In the genomic region with DNA sequence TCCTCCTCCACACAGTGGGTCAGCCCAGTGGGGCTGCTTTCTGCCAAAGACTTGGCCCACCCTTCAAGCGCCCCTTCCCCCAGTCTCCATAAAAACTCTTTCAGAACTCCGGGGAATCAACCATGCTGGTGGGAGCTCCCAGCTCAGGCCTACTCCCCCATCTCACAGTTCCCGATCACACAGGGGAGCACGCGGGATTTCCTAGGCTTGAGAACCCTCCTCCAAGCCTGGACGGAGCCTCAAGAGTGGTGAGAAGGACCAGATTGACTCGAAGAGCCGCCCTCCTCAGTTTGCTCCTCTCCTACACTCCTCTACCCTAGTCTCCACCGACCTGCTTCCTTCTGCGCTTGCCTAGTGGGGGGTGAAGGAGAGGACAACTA, we compare ENCODE assay signal across 8 cellular contexts.
DNase-seq lines count a peak whose midpoint lies in the region; ATAC-seq, FAIRE-seq and TF ChIP-seq lines count a peak whose summit lies in the region.

No MANE protein-coding gene starts in this region.

- FAIRE-seq in HepG2 (lab: Jason Lieb, UNC): no peak

- intact Hi-C loops in HepG2 (cut with micrococcal nuclease; ENCODE audit: unreplicated experiment): no loop called here
- intact Hi-C loops in breast epithelium (cut with DNase I; ENCODE audit: low total_unique reads): no loop called here
- intact Hi-C loops in vagina (cut with DNase I): loop anchor here (10.0 kb wide), 1 partner anchor 112 kb away; a partner anchor contains a TSS

- 60% methylated on average over 10 of the region's 10 CpGs for WGBS in liver
- WGBS in HepG2 (ENCODE audit: low lambda C conversion rate): 98% methylated on average over 5 of the region's 10 CpGs
- 25 to 45% methylated on average over 8 to 10 of the region's 10 CpGs for WGBS in lung, 2 donors

- no peak overlapping the region for H2AFZ ChIP-seq in HepG2 (ENCODE audit: low read length)

- H3K9ac ChIP-seq in liver (ENCODE audit: low read depth in 1 of 2, low read length in 2 of 2): peak overlapping the region in 1 of 2 donors; percentile 26
- H3K9ac ChIP-seq in HepG2 (ENCODE audit: insufficient read depth, low read depth, low read length): no peak overlapping the region

- H3K9me3 ChIP-seq in liver (ENCODE audit: control insufficient read depth in 4 of 4, low read length in 3 of 4) (no peaks in the 10 kb centered on the region), HepG2 (ENCODE audit: low read length) (no peaks in the 10 kb centered on the region), breast epithelium (no peaks in the 10 kb centered on the region), lung (ENCODE audit: control insufficient read depth in 2 of 2, insufficient read depth in 1 of 2, low read length in 1 of 2) (no peaks in the 10 kb centered on the region), vagina (no peaks in the 10 kb centered on the region)

- H3K4me3 ChIP-seq in liver (ENCODE audit: low read depth in 1 of 3, low read length in 3 of 3) (peak overlapping the region in 2 of 3 donors; percentile 63 to 66), HepG2 (replicated peaks in 1 of 3; ENCODE audit: insufficient read depth in 1 of 3, low read depth in 2 of 3, low read length in 3 of 3) (no peak overlapping the region), breast epithelium (peak overlapping the region; percentile 46 to 62 (median 54)), lung (no peak overlapping the region), vagina (peak overlapping the region; percentile 40 to 47)

- H3K79me2 ChIP-seq in HepG2 (ENCODE audit: insufficient read depth, low read length): no peaks in the 10 kb centered on the region

- no peak for TF ChIP-seq CTCF in liver (IDR thresholded peaks at IDR 0.05; ENCODE audit: low read depth, low read length, missing input control)
- TF ChIP-seq CTCF in HepG2 (CRISPR knock-in tag; IDR thresholded peaks at IDR 0.05): no peak
- no peak for TF ChIP-seq CTCF in breast epithelium (IDR thresholded peaks at IDR 0.05)
- no peak for TF ChIP-seq CTCF in lung (IDR thresholded peaks at IDR 0.05; ENCODE audit: control extremely low read depth, extremely low read depth)
- TF ChIP-seq CTCF in vagina (IDR thresholded peaks at IDR 0.05): no peak

- peaks cover 0 to under 1% (median 0%) of the 10 kb centered on the region in 4 donors for H3K36me3 ChIP-seq in liver (ENCODE audit: control insufficient read depth in 4 of 4, insufficient read depth in 3 of 4, low read depth in 1 of 4, low read length in 3 of 4)
- H3K36me3 ChIP-seq in HepG2 (replicated peaks in 1 of 2; ENCODE audit: control insufficient read depth in 1 of 2, insufficient read depth in 2 of 2, low read length in 2 of 2): no peaks in the 10 kb centered on the region
- H3K36me3 ChIP-seq in breast epithelium: no peaks in the 10 kb centered on the region
- no peaks in the 10 kb centered on the region for H3K36me3 ChIP-seq in lung (ENCODE audit: control insufficient read depth in 2 of 2, insufficient read depth in 2 of 2, low read length in 2 of 2)
- no peaks in the 10 kb centered on the region for H3K36me3 ChIP-seq in vagina

- H3K27me3 ChIP-seq in liver (ENCODE audit: control insufficient read depth in 4 of 4, insufficient read depth in 4 of 4, low read length in 3 of 4) (no peaks in the 10 kb centered on the region), HepG2 (ENCODE audit: control insufficient read depth in 1 of 2, insufficient read depth in 2 of 2, low read length in 2 of 2) (no peaks in the 10 kb centered on the region), breast epithelium (peaks cover 0 to 66% of the 10 kb centered on the region in 2 donors), lung (ENCODE audit: control insufficient read depth, insufficient read depth) (no peaks in the 10 kb centered on the region), vagina (no peaks in the 10 kb centered on the region)

- CTCF ChIA-PET in HepG2 (lab: Yijun Ruan, JAX; ENCODE audit: low intra/inter-chr PET ratio, low total read pairs): no interaction called here

- TF ChIP-seq EP300 in HepG2 (IDR thresholded peaks at IDR 0.05; ENCODE audit: low read depth in 2 of 2, low read length in 2 of 2) (no peak), HepG2 (CRISPR knock-in tag; IDR thresholded peaks at IDR 0.05; ENCODE audit: borderline replicate concordance) (no peak)

- in situ Hi-C loops in HepG2 (cut with HindIII; ENCODE audit: extremely low pct_ligation_motif_present, low pct_unique_long_range_greater_than_20kb): no loop called here

- H3K4me1 ChIP-seq in liver (ENCODE audit: control insufficient read depth in 4 of 4, insufficient read depth in 4 of 4, low read length in 3 of 4): peaks cover 0 to 19% (median 11%) of the 10 kb centered on the region in 4 donors
- no peaks in the 10 kb centered on the region for H3K4me1 ChIP-seq in HepG2 (ENCODE audit: insufficient read depth, low read length)
- H3K4me1 ChIP-seq in breast epithelium: no peaks in the 10 kb centered on the region
- H3K4me1 ChIP-seq in lung (ENCODE audit: control insufficient read depth in 2 of 2, insufficient read depth in 2 of 2, low read length in 2 of 2): no peaks in the 10 kb centered on the region
- peaks cover 7% of the 10 kb centered on the region for H3K4me1 ChIP-seq in vagina

- POLR2A ChIA-PET in HepG2 (lab: Yijun Ruan, JAX): no interaction called here

- TF ChIP-seq RAD21 in liver (IDR thresholded peaks at IDR 0.05): no peak
- no peak for TF ChIP-seq RAD21 in HepG2 (CRISPR knock-in tag; IDR thresholded peaks at IDR 0.05)

- DNase-seq in HepG2 (ENCODE audit: low spot score) (no peak), breast epithelium (ENCODE audit: low spot score in 2 of 2) (no peak), lung (ENCODE audit: low spot score) (no peak), vagina (ENCODE audit: extremely low spot score in 2 of 2) (peak; percentile 49 to 81), SW480 (ENCODE audit: low spot score) (no peak), SIG-M5 (lab: John Stamatoyannopoulos, UW) (no peak), NCI-H345 treated with DMSO at 0.1 percent for 48 hours (lab: John Stamatoyannopoulos, UW; ENCODE audit: unreplicated experiment) (no peak)

- ATAC-seq in HepG2 (no peak), lung (ENCODE audit: insufficient read depth, low FRiP score) (peak; percentile 10)

- no peaks in the 10 kb centered on the region for H4K20me1 ChIP-seq in HepG2 (ENCODE audit: insufficient read depth, low read length)

- H3K27ac ChIP-seq in liver (ENCODE audit: low read depth in 1 of 2, low read length in 2 of 2) (peak overlapping the region; percentile 79 to 88), HepG2 (ENCODE audit: extremely low read length, insufficient read depth, low read length) (no peak overlapping the region), breast epithelium (peak overlapping the region; percentile 81 to 86), lung (ENCODE audit: low read depth in 1 of 2, low read length in 1 of 2) (peak overlapping the region; percentile 73 to 78), vagina (peak overlapping the region; percentile 81)

- TF ChIP-seq POLR2A in HepG2 (IDR thresholded peaks at IDR 0.05; ENCODE audit: insufficient read depth in 1 of 2, low read depth in 2 of 2, low read length in 2 of 2) (no peak), breast epithelium (IDR thresholded peaks at IDR 0.05) (no peak), vagina (IDR thresholded peaks at IDR 0.05) (no peak)

- H3K4me2 ChIP-seq in HepG2 (ENCODE audit: low read depth, low read length): no peak overlapping the region

- BruUV-seq in HepG2 (replicated peaks; lab: Mats Ljungman, UMichigan): no TSS peak

TF ChIP-seq in liver, 16 proteins besides CTCF, POLR2A, EP300 and RAD21 (continues in another document):
- TF ChIP-seq JUND (IDR thresholded peaks at IDR 0.05): no peak
- no peak for TF ChIP-seq HNF4G (IDR thresholded peaks at IDR 0.05)
- TF ChIP-seq FOXA2 (IDR thresholded peaks at IDR 0.05): no peak
- TF ChIP-seq YY1 (IDR thresholded peaks at IDR 0.05): no peak
- TF ChIP-seq, protein P1, sequence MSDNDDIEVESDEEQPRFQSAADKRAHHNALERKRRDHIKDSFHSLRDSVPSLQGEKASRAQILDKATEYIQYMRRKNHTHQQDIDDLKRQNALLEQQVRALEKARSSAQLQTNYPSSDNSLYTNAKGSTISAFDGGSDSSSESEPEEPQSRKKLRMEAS (IDR thresholded peaks at IDR 0.05): no peak
- no peak for TF ChIP-seq RXRA (IDR thresholded peaks at IDR 0.05)
- no peak for TF ChIP-seq EGR1 (IDR thresholded peaks at IDR 0.05; ENCODE audit: low read depth in 2 of 2)
- no peak for TF ChIP-seq GABPA (IDR thresholded peaks at IDR 0.05 in 1 of 2, conservative IDR thresholded peaks at IDR 0.05 in 1 of 2)

TF ChIP-seq in HepG2, 621 proteins besides CTCF, POLR2A, EP300 and RAD21 (continues in another document):
- TF ChIP-seq PHF20 (CRISPR knock-in tag; IDR thresholded peaks at IDR 0.05) (no peak), U2AF2 (IDR thresholded peaks at IDR 0.05; ENCODE audit: low read depth, low read length) (no peak), SP2 (CRISPR knock-in tag; IDR thresholded peaks at IDR 0.05) (no peak), NKX3-1 (CRISPR knock-in tag; IDR thresholded peaks at IDR 0.05) (no peak), HOXA5 (CRISPR knock-in tag; IDR thresholded peaks at IDR 0.05) (no peak), CENPX (CRISPR knock-in tag; IDR thresholded peaks at IDR 0.05) (no peak), SIX4 (CRISPR knock-in tag; IDR thresholded peaks at IDR 0.05) (no peak), ZNF598 (CRISPR knock-in tag; IDR thresholded peaks at IDR 0.05; ENCODE audit: borderline replicate concordance) (no peak), ZNF543 (CRISPR knock-in tag; IDR thresholded peaks at IDR 0.05) (no peak), ZC3H4 (CRISPR knock-in tag; IDR thresholded peaks at IDR 0.05; ENCODE audit: borderline replicate concordance) (no peak)
- TF ChIP-seq, protein P2, sequence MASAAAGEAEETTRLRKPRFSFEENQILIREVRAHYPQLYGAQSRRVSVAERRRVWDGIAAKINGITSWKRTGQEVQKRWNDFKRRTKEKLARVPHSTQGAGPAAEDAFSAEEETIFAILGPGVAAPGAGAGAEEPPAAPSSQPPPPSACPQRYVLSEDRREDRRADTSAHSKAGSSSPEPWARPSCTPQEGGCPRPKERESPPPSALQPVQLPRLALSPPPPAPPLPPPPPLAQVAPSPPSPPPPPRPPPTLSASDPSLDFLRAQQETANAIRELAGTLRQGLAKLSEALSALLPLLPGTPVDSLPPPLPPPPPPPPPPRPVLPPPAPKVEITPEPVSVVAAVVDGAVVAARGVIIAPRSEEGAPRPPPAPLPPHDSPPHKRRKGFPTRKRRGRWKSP (CRISPR knock-in tag; IDR thresholded peaks at IDR 0.05): no peak
- TF ChIP-seq, protein P3, sequence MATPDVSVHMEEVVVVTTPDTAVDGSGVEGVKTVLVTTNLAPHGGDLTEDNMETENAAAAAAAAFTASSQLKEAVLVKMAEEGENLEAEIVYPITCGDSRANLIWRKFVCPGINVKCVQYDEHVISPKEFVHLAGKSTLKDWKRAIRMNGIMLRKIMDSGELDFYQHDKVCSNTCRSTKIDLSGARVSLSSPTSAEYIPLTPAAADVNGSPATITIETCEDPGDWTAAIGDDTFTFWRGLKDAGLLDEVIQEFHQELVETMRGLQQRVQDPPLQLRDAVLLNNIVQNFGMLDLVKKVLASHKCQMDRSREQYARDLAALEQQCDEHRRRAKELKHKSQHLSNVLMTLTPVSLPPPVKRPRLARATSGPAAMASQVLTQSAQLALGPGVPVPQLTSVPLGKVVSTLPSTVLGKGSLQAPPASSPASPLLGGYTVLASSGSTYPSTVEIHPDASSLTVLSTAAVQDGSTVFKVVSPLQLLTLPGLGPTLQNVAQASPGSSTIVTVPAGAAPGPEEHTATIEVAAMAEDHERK (CRISPR knock-in tag; IDR thresholded peaks at IDR 0.05; ENCODE audit: low read depth): no peak

Comparison
In these comparisons a context has a peak if more than half of its experiments do, and no peak if none do; other contexts are left out.
1. H3K4me3 ChIP-seq: peak in liver (2 of 3), breast epithelium (3 of 3) and vagina (2 of 2); none in HepG2 (0 of 3) and lung (single experiment).
2. DNase-seq: peak in vagina (2 of 2); none in HepG2 (single experiment), breast epithelium (0 of 2), lung (single experiment), SW480 (single experiment), SIG-M5 (single experiment) and NCI-H345 treated with DMSO at 0.1 percent for 48 hours (single experiment).